ENCODE assay signal across 20 cellular contexts in the genomic region with DNA sequence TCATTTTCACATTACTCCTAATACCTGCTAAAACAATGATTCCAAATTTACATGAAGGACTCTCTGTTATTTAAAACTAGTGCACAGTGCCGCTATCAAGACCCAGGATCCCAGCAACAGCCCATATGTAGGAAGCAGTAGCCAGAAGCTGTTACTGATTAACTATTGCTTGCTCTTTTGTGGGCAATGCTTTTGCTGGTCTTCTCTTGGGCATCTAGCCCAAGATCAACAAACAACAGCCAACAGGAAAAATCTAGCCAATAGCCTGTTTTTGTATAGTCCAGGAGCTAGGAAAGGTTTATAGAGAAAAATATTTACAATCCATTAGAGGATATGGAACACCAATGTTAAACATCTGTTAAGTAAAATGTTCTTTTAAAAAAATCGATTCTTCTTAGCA. TPM values are rescaled to one million over a fixed set of nuclear protein-coding genes. Genes with fewer than 3 reads are reported as not detected.
DNase-seq lines count a peak whose midpoint lies in the region; ATAC-seq, FAIRE-seq and TF ChIP-seq lines count a peak whose summit lies in the region.
"Had no signal": no experiment of that assay in that cellular context is flagged by ENCODE, and none has a peak within 500 bp of the region (broad histone marks: within the 10 kb centered on the region; RNA-seq: fewer than 3 reads in every experiment).

No MANE protein-coding gene starts in this region.

- H3K27ac ChIP-seq in body of pancreas: no peak overlapping the region
- H3K27ac ChIP-seq: dorsolateral prefrontal cortex, gastroesophageal sphincter, SJCRH30, upper lobe of right lung had no signal

- peaks cover 7% of the 10 kb centered on the region for H3K4me1 ChIP-seq in body of pancreas
- H3K4me1 ChIP-seq: gastroesophageal sphincter, SJCRH30, upper lobe of right lung had no signal

- ATAC-seq in body of pancreas: peak; percentile 71
- ATAC-seq in GM21526 (IDR thresholded peaks at IDR 0.05; ENCODE audit: low FRiP score, unreplicated experiment): no peak
- ATAC-seq in HG03565 (IDR thresholded peaks at IDR 0.05; ENCODE audit: unreplicated experiment): no peak
- ATAC-seq: gastroesophageal sphincter, T-helper 17 cell, upper lobe of right lung had no signal

- 43 to 47% methylated on average over 2 of the region's 2 CpGs for WGBS in body of pancreas, 2 donors

- TF ChIP-seq POLR2A in body of pancreas (IDR thresholded peaks at IDR 0.05) (no peak), GM12891 (IDR thresholded peaks at IDR 0.05; ENCODE audit: low read depth, low read length) (no peak)

- DNase-seq in DMS53 (lab: John Stamatoyannopoulos, UW) (peak; percentile 88), NCI-H146 (lab: John Stamatoyannopoulos, UW) (peak; percentile 52), body of pancreas (peak in 3 of 4 donors; percentile 18 to 33 (median 30)), mucosa of gallbladder (ENCODE audit: low spot score) (peak; percentile 33), cardiac septum (ENCODE audit: low spot score) (no peak), GM12891 (ENCODE audit: insufficient read length, low spot score) (no peak)
- DNase-seq: activated CD4-positive, CD25-positive, alpha-beta regulatory T cell treated with anti-CD3 and anti-CD28 coated beads, Interleukin-2, amount 50 U/mL, for 72 hours; dorsolateral prefrontal cortex; erythroblast; Kasumi-1; NCI-H446; SJCRH30; stimulated activated CD4-positive, alpha-beta T cell treated with anti-CD3 and anti-CD28 coated beads, Interleukin-1b, Interleukin-23, amount 100 ng/mL, for 48 hours; T-helper 17 cell; upper lobe of right lung had no signal

- no peak for FAIRE-seq in GM12891 (lab: Jason Lieb, UNC)
- FAIRE-seq: G401.6 had no signal

- intact Hi-C loops in body of pancreas (cut with DNase I): no loop called here
- intact Hi-C loops in cardiac septum (cut with DNase I): no loop called here

- no peak for TF ChIP-seq CTCF in body of pancreas (IDR thresholded peaks at IDR 0.05)

- H3K9me3 ChIP-seq in body of pancreas: no peaks in the 10 kb centered on the region
- H3K9me3 ChIP-seq: gastroesophageal sphincter, SJCRH30, upper lobe of right lung had no signal

- H3K4me3 ChIP-seq in body of pancreas: no peak overlapping the region
- H3K4me3 ChIP-seq: dorsolateral prefrontal cortex, gastroesophageal sphincter, SJCRH30, upper lobe of right lung had no signal

- H3K27me3 ChIP-seq in body of pancreas: no peaks in the 10 kb centered on the region
- H3K27me3 ChIP-seq: gastroesophageal sphincter, SJCRH30, upper lobe of right lung had no signal

- H3K36me3 ChIP-seq in body of pancreas (replicated peaks in 1 of 2; ENCODE audit: insufficient read depth in 1 of 2, low read depth in 2 of 2): no peaks in the 10 kb centered on the region
- H3K36me3 ChIP-seq: gastroesophageal sphincter, SJCRH30, upper lobe of right lung had no signal

TF ChIP-seq in GM12891, 5 proteins besides CTCF, POLR2A, EP300 and RAD21:
- no peak for TF ChIP-seq TAF1 (IDR thresholded peaks at IDR 0.05; ENCODE audit: low read depth, low read length)
- TF ChIP-seq PAX5 (IDR thresholded peaks at IDR 0.05; ENCODE audit: insufficient read depth, low read length, severe bottlenecking): no peak
- no peak for TF ChIP-seq POLR2AphosphoS5 (IDR thresholded peaks at IDR 0.05; ENCODE audit: low read depth, low read length)
- no peak for TF ChIP-seq POU2F2 (IDR thresholded peaks at IDR 0.05; ENCODE audit: low read depth, low read length)
- no peak for TF ChIP-seq SPI1 (IDR thresholded peaks at IDR 0.05; ENCODE audit: low read depth, low read length)

RNA-seq across cellular contexts. Expression of a gene that starts 22.1 kb away (rescaled TPM):
- total RNA-seq in body of pancreas: 1 to 10 TPM; 7.3 to 8.2 TPM
- 26.6 TPM for total RNA-seq in mucosa of gallbladder
- 35.2 TPM for total RNA-seq in cardiac septum
- 0.73 TPM for polyA plus RNA-seq in GM12891 (2012; ENCODE audit: low read depth, missing spikeins)
- total RNA-seq: OCI-LY7 had no signal

Comparison
In these comparisons a context has a peak if more than half of its experiments do, and no peak if none do; other contexts are left out.
1. DNase-seq: peak in DMS53 (single experiment), NCI-H146 (single experiment), body of pancreas (3 of 4) and mucosa of gallbladder (single experiment); none in cardiac septum (single experiment) and GM12891 (single experiment).